26 cellular contexts compared by ENCODE assay signal in the genomic region with DNA sequence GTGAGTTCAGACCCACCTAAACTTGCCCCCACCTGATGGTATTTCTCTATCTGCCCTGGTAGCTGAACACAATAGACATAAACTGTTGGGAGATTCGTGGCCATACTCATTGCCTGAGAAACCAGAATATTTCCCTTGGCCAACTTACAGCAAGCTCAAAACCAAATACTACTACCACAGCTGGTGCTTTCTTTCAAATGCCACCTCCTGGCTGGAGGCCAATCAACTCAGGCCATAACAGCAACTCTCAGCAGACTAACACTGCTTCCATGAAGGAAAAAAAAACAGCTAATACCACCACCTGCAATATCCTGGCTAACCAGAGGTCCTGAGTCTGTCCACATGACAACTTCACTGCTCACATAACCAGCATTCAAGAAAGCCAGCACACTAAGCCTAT.
DNase-seq lines count a peak whose midpoint lies in the region; ATAC-seq and TF ChIP-seq lines count a peak whose summit lies in the region.
"Had no signal": no experiment of that assay in that cellular context is flagged by ENCODE, and none has a peak within 500 bp of the region (broad histone marks: within the 10 kb centered on the region; RNA-seq: fewer than 3 reads in every experiment).

No MANE protein-coding gene starts in this region.

- H3K4me3 ChIP-seq in astrocyte of the cerebellum (ENCODE audit: low read depth, low read length) (no peak overlapping the region), skeletal muscle cell (ENCODE audit: low read depth, low read length) (no peak overlapping the region)
- H3K4me3 ChIP-seq: dorsolateral prefrontal cortex, gastrocnemius medialis, Peyer's patch, prostate gland, sigmoid colon, SJSA1, testis, vagina had no signal

- no peak for ATAC-seq in HG03095 (IDR thresholded peaks at IDR 0.05; ENCODE audit: unreplicated experiment)
- no peak for ATAC-seq in GM18519 (IDR thresholded peaks at IDR 0.05; ENCODE audit: low FRiP score, unreplicated experiment)
- ATAC-seq: gastrocnemius medialis, left cardiac atrium had no signal

- in situ Hi-C loops in astrocyte of the cerebellum (cut with HindIII; ENCODE audit: low sequenced_read_pairs), result no loop called here

- DNase-seq in NCI-H2107 treated with DMSO at 0.1 percent for 48 hours (lab: John Stamatoyannopoulos, UW; ENCODE audit: unreplicated experiment), result peak; percentile 19
- no peak for DNase-seq in NCI-H2107 (lab: John Stamatoyannopoulos, UW)
- DNase-seq in NCI-H1694 treated with DMSO at 0.1 percent for 48 hours (lab: John Stamatoyannopoulos, UW), result peak; percentile 86
- DNase-seq in astrocyte of the cerebellum (ENCODE audit: low read depth), result peak; percentile 20
- peak; percentile 23 for DNase-seq in skeletal muscle cell (ENCODE audit: low read depth)
- DNase-seq in stimulated activated CD4-positive, alpha-beta T cell treated with anti-CD3 and anti-CD28 coated beads, Interleukin-15, amount 100 ng/mL, for 24 hours, result no peak
- DNase-seq: activated CD4-positive, alpha-beta memory T cell treated with anti-CD3 and anti-CD28 coated beads for 36 hours; activated CD8-positive, alpha-beta memory T cell treated with anti-CD3 and anti-CD28 coated beads, Interleukin-2, amount 50 U/mL, for 4 hours; AML-193; CD4-positive, alpha-beta memory T cell; DMS153; dorsolateral prefrontal cortex; gastrocnemius medialis; H7; left cardiac atrium; NCI-H526; Peyer's patch; sigmoid colon; stimulated activated naive CD4-positive, alpha-beta T cell; T-helper 1 cell; testis had no signal

- TF ChIP-seq CTCF in astrocyte of the cerebellum (IDR thresholded peaks at IDR 0.05; ENCODE audit: low read depth, low read length, missing control alignments), result no peak

Comparison
In these comparisons a context has a peak if more than half of its experiments do, and no peak if none do; other contexts are left out.
1. DNase-seq: peak in NCI-H2107 treated with DMSO at 0.1 percent for 48 hours (single experiment), NCI-H1694 treated with DMSO at 0.1 percent for 48 hours (single experiment), astrocyte of the cerebellum (single experiment) and skeletal muscle cell (single experiment); none in NCI-H2107 (single experiment) and stimulated activated CD4-positive, alpha-beta T cell treated with anti-CD3 and anti-CD28 coated beads, Interleukin-15, amount 100 ng/mL, for 24 hours (single experiment).